In genomic region chr11:65545853-65546216, GRCh38 we compare ENCODE assay signal across 8 cellular contexts. TPM values are rescaled to one million over a fixed set of nuclear protein-coding genes. Genes with fewer than 3 reads are reported as not detected.
DNase-seq lines count a peak whose midpoint lies in the region; ATAC-seq, FAIRE-seq and TF ChIP-seq lines count a peak whose summit lies in the region.

No MANE protein-coding gene starts in this region.

- peak overlapping the region; percentile 61 for H3K9ac ChIP-seq in HepG2 (ENCODE audit: insufficient read depth, low read depth, low read length)

- H4K20me1 ChIP-seq in HepG2 (ENCODE audit: insufficient read depth, low read length) = no peaks in the 10 kb centered on the region

- H3K36me3 Mint-ChIP-seq in activated T-cell treated with anti-CD3 and anti-CD28 coated beads, Interleukin-2, amount 50 U/mL, for 72 hours (ENCODE audit: insufficient read depth in 2 of 2) = peaks cover 16 to 30% of the 10 kb centered on the region in 2 donors
- H3K36me3 Mint-ChIP-seq in activated naive CD8-positive, alpha-beta T cell = peaks cover 2% of the 10 kb centered on the region

- no peak overlapping the region for H2AFZ ChIP-seq in HepG2 (ENCODE audit: low read length)

- H3K9me3 ChIP-seq in HepG2 (ENCODE audit: low read length) (no peaks in the 10 kb centered on the region), upper lobe of left lung (no peaks in the 10 kb centered on the region)

- no peaks in the 10 kb centered on the region for H3K79me2 ChIP-seq in HepG2 (ENCODE audit: insufficient read depth, low read length)

- POLR2A ChIA-PET in HepG2 (lab: Yijun Ruan, JAX) = interaction anchor here (1.0 to 2.0 kb wide), 2 partner anchors 15 to 24 kb away, joined by 3 to 7 read pairs; partner anchors contain the start of gene ZNRD2

- H3K9me3 Mint-ChIP-seq in activated T-cell treated with anti-CD3 and anti-CD28 coated beads, Interleukin-2, amount 50 U/mL, for 72 hours = no peaks in the 10 kb centered on the region
- H3K9me3 Mint-ChIP-seq in activated naive CD8-positive, alpha-beta T cell (ENCODE audit: low read depth) = no peaks in the 10 kb centered on the region

- H3K36me3 ChIP-seq in HepG2 (replicated peaks in 1 of 2; ENCODE audit: control insufficient read depth in 1 of 2, insufficient read depth in 2 of 2, low read length in 2 of 2) (peaks cover 4 to 11% of the 10 kb centered on the region in 2 experiments; a peak in 2 of 5 replicates), upper lobe of left lung (peaks cover 0 to 15% (median 7%) of the 10 kb centered on the region in 4 donors)

- H3K27me3 Mint-ChIP-seq in activated T-cell treated with anti-CD3 and anti-CD28 coated beads, Interleukin-2, amount 50 U/mL, for 72 hours (ENCODE audit: low read depth) = no peaks in the 10 kb centered on the region
- H3K27me3 Mint-ChIP-seq in activated naive CD8-positive, alpha-beta T cell = no peaks in the 10 kb centered on the region

- H3K4me2 ChIP-seq in HepG2 (ENCODE audit: low read depth, low read length) = peak overlapping the region; percentile 73

- TF ChIP-seq POLR2A in HepG2 (IDR thresholded peaks at IDR 0.05; ENCODE audit: insufficient read depth in 1 of 2, low read depth in 2 of 2, low read length in 2 of 2) = no peak
- TF ChIP-seq POLR2A in upper lobe of left lung (IDR thresholded peaks at IDR 0.05) = no peak

- CTCF ChIA-PET in HepG2 (lab: Yijun Ruan, JAX; ENCODE audit: low intra/inter-chr PET ratio, low total read pairs) = no interaction called here

- TF ChIP-seq RAD21 in HepG2 (CRISPR knock-in tag; IDR thresholded peaks at IDR 0.05) = no peak

- peak overlapping the region; percentile 66 for H3K27ac ChIP-seq in HepG2 (ENCODE audit: extremely low read length, insufficient read depth, low read length)
- peak overlapping the region; percentile 52 to 80 (median 75) for H3K27ac ChIP-seq in upper lobe of left lung

- peak overlapping the region; percentile 84 to 90 for H3K4me3 Mint-ChIP-seq in activated T-cell treated with anti-CD3 and anti-CD28 coated beads, Interleukin-2, amount 50 U/mL, for 72 hours
- peak overlapping the region; percentile 85 for H3K4me3 Mint-ChIP-seq in activated naive CD8-positive, alpha-beta T cell

- BruUV-seq in HepG2 (replicated peaks; lab: Mats Ljungman, UMichigan) = no TSS peak

- ATAC-seq in activated T-cell treated with anti-CD3 and anti-CD28 coated beads, Interleukin-2, amount 50 U/mL, for 72 hours (replicated peaks in 1 of 2) = peak in 1 of 2 donors; percentile 0
- ATAC-seq in HepG2 = no peak
- ATAC-seq in upper lobe of left lung (ENCODE audit: low FRiP score in 2 of 2) = no peak
- no peak for ATAC-seq in GM19023 (IDR thresholded peaks at IDR 0.05; ENCODE audit: unreplicated experiment)

- H3K4me1 Mint-ChIP-seq in activated T-cell treated with anti-CD3 and anti-CD28 coated beads, Interleukin-2, amount 50 U/mL, for 72 hours (ENCODE audit: low read depth) = peaks cover 61% of the 10 kb centered on the region
- peaks cover 47% of the 10 kb centered on the region for H3K4me1 Mint-ChIP-seq in activated naive CD8-positive, alpha-beta T cell (ENCODE audit: low read depth)

- peaks cover 20% of the 10 kb centered on the region for H3K4me1 ChIP-seq in HepG2 (ENCODE audit: insufficient read depth, low read length)
- peaks cover 13 to 37% (median 22%) of the 10 kb centered on the region in 4 donors for H3K4me1 ChIP-seq in upper lobe of left lung

- WGBS in HepG2 (ENCODE audit: low lambda C conversion rate) = 72% methylated on average over 4 of the region's 4 CpGs
- 66% methylated on average over 4 of the region's 4 CpGs for WGBS in upper lobe of left lung, 2 donors

- TF ChIP-seq EP300 in HepG2 (IDR thresholded peaks at IDR 0.05; ENCODE audit: low read depth in 2 of 2, low read length in 2 of 2) = no peak
- TF ChIP-seq EP300 in HepG2 (CRISPR knock-in tag; IDR thresholded peaks at IDR 0.05; ENCODE audit: borderline replicate concordance) = no peak
- no peak for TF ChIP-seq EP300 in upper lobe of left lung (IDR thresholded peaks at IDR 0.05)

- in situ Hi-C loops in HepG2 (cut with HindIII; ENCODE audit: extremely low pct_ligation_motif_present, low pct_unique_long_range_greater_than_20kb) = no loop called here

- FAIRE-seq in HepG2 (lab: Jason Lieb, UNC) = no peak

- no peak for DNase-seq in activated T-cell treated with anti-CD3 and anti-CD28 coated beads, Interleukin-2, amount 50 U/mL, for 72 hours
- DNase-seq in activated T-cell treated with anti-CD3 and anti-CD28 coated beads, Interleukin-2, amount 50 U/mL, for 1 hour = no peak
- DNase-seq in HepG2 (ENCODE audit: low spot score) (no peak), upper lobe of left lung (no peak), NCI-H1436 (lab: John Stamatoyannopoulos, UW) (no peak), NCI-H146 (lab: John Stamatoyannopoulos, UW) (no peak)

- peak overlapping the region; percentile 44 to 68 (median 58); a peak in 5 of 6 replicates for H3K4me3 ChIP-seq in HepG2 (replicated peaks in 1 of 3; ENCODE audit: insufficient read depth in 1 of 3, low read depth in 2 of 3, low read length in 3 of 3)
- peak overlapping the region in 3 of 4 donors; percentile 46 to 57 (median 48) for H3K4me3 ChIP-seq in upper lobe of left lung

- H3K27ac Mint-ChIP-seq in activated T-cell treated with anti-CD3 and anti-CD28 coated beads, Interleukin-2, amount 50 U/mL, for 72 hours = peak overlapping the region; percentile 84
- H3K27ac Mint-ChIP-seq in activated naive CD8-positive, alpha-beta T cell = peak overlapping the region; percentile 89

- H3K27me3 ChIP-seq in HepG2 (ENCODE audit: control insufficient read depth in 1 of 2, insufficient read depth in 2 of 2, low read length in 2 of 2) (no peaks in the 10 kb centered on the region), upper lobe of left lung (no peaks in the 10 kb centered on the region)

- TF ChIP-seq CTCF in HepG2 (CRISPR knock-in tag; IDR thresholded peaks at IDR 0.05) (no peak), upper lobe of left lung (IDR thresholded peaks at IDR 0.05) (no peak)

- intact Hi-C loops in HepG2 (cut with micrococcal nuclease; ENCODE audit: unreplicated experiment) = no loop called here

RNA-seq across cellular contexts. Expression of gene LTBP3, which starts 12.3 kb away (rescaled TPM):
- 100 to 1,000 TPM; 106 TPM for total RNA-seq in activated T-cell treated with anti-CD3 and anti-CD28 coated beads, Interleukin-2, amount 50 U/mL, for 72 hours
- total RNA-seq in HepG2 (2016; rRNA removed; fragmentation: Illumina TruSeq; extraction: Trizol) (4.2 and 12.2 TPM in 2 replicates), upper lobe of left lung (100 to 1,000 TPM in 5 of 6 donors, 10 to 100 TPM in 1; 99.9 to 479 (median 131) TPM)
- 3.8 and 4.6 TPM in 2 replicates for total RNA-seq in HepG2 (2016; cell fraction: cytosol; rRNA removed; fragmentation: Illumina TruSeq; extraction: Trizol; ENCODE audit: low read depth)
- 3.1 and 14.2 TPM in 2 replicates for total RNA-seq in HepG2 (2016; cell fraction: insoluble cytoplasmic fraction; rRNA removed; fragmentation: Illumina TruSeq; extraction: Trizol)
- total RNA-seq in HepG2 (2016; cell fraction: membrane; rRNA removed; fragmentation: Illumina TruSeq; extraction: Trizol) = 6.5 and 7.6 TPM in 2 replicates
- 18.0 and 20.1 TPM in 2 replicates for total RNA-seq in HepG2 (2016; cell fraction: nucleus; rRNA removed; fragmentation: Illumina TruSeq; extraction: Trizol)
- 60.3 and 68.1 TPM in 2 replicates for polyA plus RNA-seq in HepG2 (2011; rRNA removed)
- 16.4 and 24.6 TPM in 2 replicates for polyA plus RNA-seq in HepG2 (2011; cell fraction: cytosol; rRNA removed)
- polyA plus RNA-seq in HepG2 (2011; cell fraction: nucleus; rRNA removed) = 549 and 694 TPM in 2 replicates
- 41.0 and 45.6 TPM in 2 replicates for polyA plus RNA-seq in HepG2 (2012)
- polyA plus RNA-seq in HepG2 (2016; cell fraction: cytosol; fragmentation: Illumina TruSeq; extraction: Trizol; ENCODE audit: low read depth) = 2.1 and 2.8 TPM in 2 replicates
- 7.3 and 9.4 TPM in 2 replicates for polyA plus RNA-seq in HepG2 (2016; cell fraction: insoluble cytoplasmic fraction; fragmentation: Illumina TruSeq; extraction: Trizol; ENCODE audit: low read depth)
- 6.0 and 7.1 TPM in 2 replicates for polyA plus RNA-seq in HepG2 (2016; cell fraction: membrane; fragmentation: Illumina TruSeq; extraction: Trizol; ENCODE audit: low read depth)
- 129 and 139 TPM in 2 replicates for polyA plus RNA-seq in HepG2 (2016; cell fraction: nucleus; fragmentation: Illumina TruSeq; extraction: Trizol; ENCODE audit: insufficient read depth, low read depth)
- polyA minus RNA-seq in HepG2 (2011; rRNA and poly(A)+ RNA removed; ENCODE audit: low replicate concordance) = 12.7 and 25.1 TPM in 2 replicates
- 13.7 and 23.3 TPM in 2 replicates for polyA minus RNA-seq in HepG2 (2011; cell fraction: cytosol; rRNA and poly(A)+ RNA removed)
- 36.4 and 39.8 TPM in 2 replicates for polyA minus RNA-seq in HepG2 (2011; cell fraction: nucleus; rRNA and poly(A)+ RNA removed)

RNA-seq across cellular contexts. Expression of gene SCYL1, which starts 21.0 kb away (rescaled TPM):
- total RNA-seq in activated T-cell treated with anti-CD3 and anti-CD28 coated beads, Interleukin-2, amount 50 U/mL, for 72 hours = 10 to 100 TPM; 77.9 to 83.4 TPM
- total RNA-seq in HepG2 (2016; rRNA removed; fragmentation: Illumina TruSeq; extraction: Trizol) (61.7 and 65.9 TPM in 2 replicates), upper lobe of left lung (100 to 1,000 TPM in 1 of 6 donors, 10 to 100 TPM in 5; 64.0 to 120 (median 88.8) TPM)
- 25.8 and 30.8 TPM in 2 replicates for total RNA-seq in HepG2 (2016; cell fraction: cytosol; rRNA removed; fragmentation: Illumina TruSeq; extraction: Trizol; ENCODE audit: low read depth)
- total RNA-seq in HepG2 (2016; cell fraction: insoluble cytoplasmic fraction; rRNA removed; fragmentation: Illumina TruSeq; extraction: Trizol) = 61.5 and 71.8 TPM in 2 replicates
- total RNA-seq in HepG2 (2016; cell fraction: membrane; rRNA removed; fragmentation: Illumina TruSeq; extraction: Trizol) = 42.4 and 48.2 TPM in 2 replicates
- total RNA-seq in HepG2 (2016; cell fraction: nucleus; rRNA removed; fragmentation: Illumina TruSeq; extraction: Trizol) = 43.2 and 44.5 TPM in 2 replicates
- 103 and 122 TPM in 2 replicates for polyA plus RNA-seq in HepG2 (2011; rRNA removed)
- 86.0 and 134 TPM in 2 replicates for polyA plus RNA-seq in HepG2 (2011; cell fraction: cytosol; rRNA removed)
- 217 and 274 TPM in 2 replicates for polyA plus RNA-seq in HepG2 (2011; cell fraction: nucleus; rRNA removed)
- 38.8 and 49.2 TPM in 2 replicates for polyA plus RNA-seq in HepG2 (2012)
- 18.7 and 21.2 TPM in 2 replicates for polyA plus RNA-seq in HepG2 (2016; cell fraction: cytosol; fragmentation: Illumina TruSeq; extraction: Trizol; ENCODE audit: low read depth)
- 66.5 and 66.9 TPM in 2 replicates for polyA plus RNA-seq in HepG2 (2016; cell fraction: insoluble cytoplasmic fraction; fragmentation: Illumina TruSeq; extraction: Trizol; ENCODE audit: low read depth)
- polyA plus RNA-seq in HepG2 (2016; cell fraction: membrane; fragmentation: Illumina TruSeq; extraction: Trizol; ENCODE audit: low read depth) = 31.2 and 33.8 TPM in 2 replicates
- 90.8 and 91.5 TPM in 2 replicates for polyA plus RNA-seq in HepG2 (2016; cell fraction: nucleus; fragmentation: Illumina TruSeq; extraction: Trizol; ENCODE audit: insufficient read depth, low read depth)
- polyA minus RNA-seq in HepG2 (2011; rRNA and poly(A)+ RNA removed; ENCODE audit: low replicate concordance) = 110 and 139 TPM in 2 replicates
- 43.9 and 59.3 TPM in 2 replicates for polyA minus RNA-seq in HepG2 (2011; cell fraction: cytosol; rRNA and poly(A)+ RNA removed)
- 34.2 and 36.4 TPM in 2 replicates for polyA minus RNA-seq in HepG2 (2011; cell fraction: nucleus; rRNA and poly(A)+ RNA removed)

RNA-seq across cellular contexts. Expression of gene ZNRD2, which starts 24.4 kb away (rescaled TPM):
- total RNA-seq in activated T-cell treated with anti-CD3 and anti-CD28 coated beads, Interleukin-2, amount 50 U/mL, for 72 hours = 10 to 100 TPM; 23.5 to 25.1 TPM
- total RNA-seq in HepG2 (2016; rRNA removed; fragmentation: Illumina TruSeq; extraction: Trizol) (34.0 and 40.0 TPM in 2 replicates), upper lobe of left lung (10 to 100 TPM; 22.6 to 60.7 (median 39.7) TPM)
- total RNA-seq in HepG2 (2016; cell fraction: cytosol; rRNA removed; fragmentation: Illumina TruSeq; extraction: Trizol; ENCODE audit: low read depth) = 15.3 and 19.2 TPM in 2 replicates
- total RNA-seq in HepG2 (2016; cell fraction: insoluble cytoplasmic fraction; rRNA removed; fragmentation: Illumina TruSeq; extraction: Trizol) = 32.9 and 41.5 TPM in 2 replicates
- total RNA-seq in HepG2 (2016; cell fraction: membrane; rRNA removed; fragmentation: Illumina TruSeq; extraction: Trizol) = 16.0 and 17.9 TPM in 2 replicates
- total RNA-seq in HepG2 (2016; cell fraction: nucleus; rRNA removed; fragmentation: Illumina TruSeq; extraction: Trizol) = 11.5 and 15.7 TPM in 2 replicates
- polyA plus RNA-seq in HepG2 (2011; rRNA removed) = 29.2 and 31.4 TPM in 2 replicates
- polyA plus RNA-seq in HepG2 (2011; cell fraction: cytosol; rRNA removed) = 24.1 and 41.2 TPM in 2 replicates
- polyA plus RNA-seq in HepG2 (2011; cell fraction: nucleus; rRNA removed) = 48.9 and 54.8 TPM in 2 replicates
- polyA plus RNA-seq in HepG2 (2012) = 25.2 and 28.5 TPM in 2 replicates
- polyA plus RNA-seq in HepG2 (2016; cell fraction: cytosol; fragmentation: Illumina TruSeq; extraction: Trizol; ENCODE audit: low read depth) = 26.6 and 28.0 TPM in 2 replicates
- 42.9 and 46.1 TPM in 2 replicates for polyA plus RNA-seq in HepG2 (2016; cell fraction: insoluble cytoplasmic fraction; fragmentation: Illumina TruSeq; extraction: Trizol; ENCODE audit: low read depth)
- 23.7 and 24.4 TPM in 2 replicates for polyA plus RNA-seq in HepG2 (2016; cell fraction: membrane; fragmentation: Illumina TruSeq; extraction: Trizol; ENCODE audit: low read depth)
- polyA plus RNA-seq in HepG2 (2016; cell fraction: nucleus; fragmentation: Illumina TruSeq; extraction: Trizol; ENCODE audit: insufficient read depth, low read depth) = 31.1 and 33.2 TPM in 2 replicates
- 18.6 and 34.8 TPM in 2 replicates for polyA minus RNA-seq in HepG2 (2011; rRNA and poly(A)+ RNA removed; ENCODE audit: low replicate concordance)
- polyA minus RNA-seq in HepG2 (2011; cell fraction: cytosol; rRNA and poly(A)+ RNA removed) = 8.6 and 11.3 TPM in 2 replicates
- polyA minus RNA-seq in HepG2 (2011; cell fraction: nucleus; rRNA and poly(A)+ RNA removed) = 12.0 and 19.5 TPM in 2 replicates

RNA-seq across cellular contexts. Expression of gene FAM89B, which starts 26.5 kb away (rescaled TPM):
- total RNA-seq in activated T-cell treated with anti-CD3 and anti-CD28 coated beads, Interleukin-2, amount 50 U/mL, for 72 hours = 10 to 100 TPM; 21.4 to 26.7 TPM
- total RNA-seq in HepG2 (2016; rRNA removed; fragmentation: Illumina TruSeq; extraction: Trizol) (3.6 and 5.7 TPM in 2 replicates), upper lobe of left lung (10 to 100 TPM; 27.9 to 65.8 (median 45.3) TPM)
- total RNA-seq in HepG2 (2016; cell fraction: cytosol; rRNA removed; fragmentation: Illumina TruSeq; extraction: Trizol; ENCODE audit: low read depth) = 7.8 and 8.7 TPM in 2 replicates
- 4.0 and 5.2 TPM in 2 replicates for total RNA-seq in HepG2 (2016; cell fraction: insoluble cytoplasmic fraction; rRNA removed; fragmentation: Illumina TruSeq; extraction: Trizol)
- total RNA-seq in HepG2 (2016; cell fraction: membrane; rRNA removed; fragmentation: Illumina TruSeq; extraction: Trizol) = 8.0 and 9.6 TPM in 2 replicates
- 2.9 and 4.0 TPM in 2 replicates for total RNA-seq in HepG2 (2016; cell fraction: nucleus; rRNA removed; fragmentation: Illumina TruSeq; extraction: Trizol)
- 8.0 and 11.5 TPM in 2 replicates for polyA plus RNA-seq in HepG2 (2011; rRNA removed)
- polyA plus RNA-seq in HepG2 (2011; cell fraction: cytosol; rRNA removed) = 5.8 and 9.6 TPM in 2 replicates
- polyA plus RNA-seq in HepG2 (2011; cell fraction: nucleus; rRNA removed) = 29.0 and 34.8 TPM in 2 replicates
- 3.6 and 5.3 TPM in 2 replicates for polyA plus RNA-seq in HepG2 (2012)
- 19.5 and 20.4 TPM in 2 replicates for polyA plus RNA-seq in HepG2 (2016; cell fraction: cytosol; fragmentation: Illumina TruSeq; extraction: Trizol; ENCODE audit: low read depth)
- polyA plus RNA-seq in HepG2 (2016; cell fraction: insoluble cytoplasmic fraction; fragmentation: Illumina TruSeq; extraction: Trizol; ENCODE audit: low read depth) = 7.9 and 9.1 TPM in 2 replicates
- 15.3 and 15.7 TPM in 2 replicates for polyA plus RNA-seq in HepG2 (2016; cell fraction: membrane; fragmentation: Illumina TruSeq; extraction: Trizol; ENCODE audit: low read depth)
- 11.6 and 13.0 TPM in 2 replicates for polyA plus RNA-seq in HepG2 (2016; cell fraction: nucleus; fragmentation: Illumina TruSeq; extraction: Trizol; ENCODE audit: insufficient read depth, low read depth)
- 11.8 and 23.8 TPM in 2 replicates for polyA minus RNA-seq in HepG2 (2011; rRNA and poly(A)+ RNA removed; ENCODE audit: low replicate concordance)
- polyA minus RNA-seq in HepG2 (2011; cell fraction: cytosol; rRNA and poly(A)+ RNA removed) = 1.9 and 4.2 TPM in 2 replicates
- 4.5 and 5.1 TPM in 2 replicates for polyA minus RNA-seq in HepG2 (2011; cell fraction: nucleus; rRNA and poly(A)+ RNA removed)

RNA-seq across cellular contexts. Expression of gene EHBP1L1, which starts 30.0 kb away (rescaled TPM):
- 100 to 1,000 TPM in 1 of 2 donors, 10 to 100 TPM in 1; 93.9 to 113 TPM for total RNA-seq in activated T-cell treated with anti-CD3 and anti-CD28 coated beads, Interleukin-2, amount 50 U/mL, for 72 hours
- total RNA-seq in HepG2 (2016; rRNA removed; fragmentation: Illumina TruSeq; extraction: Trizol) (5.4 and 10.6 TPM in 2 replicates), upper lobe of left lung (100 to 1,000 TPM in 4 of 6 donors, 10 to 100 TPM in 2; 70.4 to 220 (median 133) TPM)
- total RNA-seq in HepG2 (2016; cell fraction: cytosol; rRNA removed; fragmentation: Illumina TruSeq; extraction: Trizol; ENCODE audit: low read depth) = 2.5 and 2.6 TPM in 2 replicates
- 3.9 and 9.7 TPM in 2 replicates for total RNA-seq in HepG2 (2016; cell fraction: insoluble cytoplasmic fraction; rRNA removed; fragmentation: Illumina TruSeq; extraction: Trizol)
- total RNA-seq in HepG2 (2016; cell fraction: membrane; rRNA removed; fragmentation: Illumina TruSeq; extraction: Trizol) = 3.4 TPM in 2 replicates
- total RNA-seq in HepG2 (2016; cell fraction: nucleus; rRNA removed; fragmentation: Illumina TruSeq; extraction: Trizol) = 7.8 and 8.4 TPM in 2 replicates
- polyA plus RNA-seq in HepG2 (2011; rRNA removed) = 8.3 and 14.4 TPM in 2 replicates
- polyA plus RNA-seq in HepG2 (2011; cell fraction: cytosol; rRNA removed) = 7.1 and 10.0 TPM in 2 replicates
- 74.9 and 85.5 TPM in 2 replicates for polyA plus RNA-seq in HepG2 (2011; cell fraction: nucleus; rRNA removed)
- 9.8 and 10.7 TPM in 2 replicates for polyA plus RNA-seq in HepG2 (2012)
- polyA plus RNA-seq in HepG2 (2016; cell fraction: cytosol; fragmentation: Illumina TruSeq; extraction: Trizol; ENCODE audit: low read depth) = 0.58 and 0.94 TPM in 2 replicates
- polyA plus RNA-seq in HepG2 (2016; cell fraction: insoluble cytoplasmic fraction; fragmentation: Illumina TruSeq; extraction: Trizol; ENCODE audit: low read depth) = 4.6 and 5.1 TPM in 2 replicates
- 0.79 and 1.3 TPM in 2 replicates for polyA plus RNA-seq in HepG2 (2016; cell fraction: membrane; fragmentation: Illumina TruSeq; extraction: Trizol; ENCODE audit: low read depth)
- 27.0 and 30.2 TPM in 2 replicates for polyA plus RNA-seq in HepG2 (2016; cell fraction: nucleus; fragmentation: Illumina TruSeq; extraction: Trizol; ENCODE audit: insufficient read depth, low read depth)
- polyA minus RNA-seq in HepG2 (2011; rRNA and poly(A)+ RNA removed; ENCODE audit: low replicate concordance) = 23.3 and 45.1 TPM in 2 replicates
- 7.6 and 13.2 TPM in 2 replicates for polyA minus RNA-seq in HepG2 (2011; cell fraction: cytosol; rRNA and poly(A)+ RNA removed)
- 6.4 and 11.8 TPM in 2 replicates for polyA minus RNA-seq in HepG2 (2011; cell fraction: nucleus; rRNA and poly(A)+ RNA removed)
